8 cellular contexts compared by ENCODE assay signal in genomic region chr16:58494981-58495860, GRCh38. TPM values are rescaled to one million over a fixed set of nuclear protein-coding genes. Genes with fewer than 3 reads are reported as not detected.
A peak's percentile ranks its signal among the peaks of the same experiment; 100 is the strongest.
DNase-seq lines count a peak whose midpoint lies in the region; ATAC-seq and TF ChIP-seq lines count a peak whose summit lies in the region.

No MANE protein-coding gene starts in this region.

- H3K79me2 ChIP-seq in DND-41 (ENCODE audit: insufficient read depth, low read length) (no peaks in the 10 kb centered on the region), Loucy (ENCODE audit: insufficient read depth, low read length) (no peaks in the 10 kb centered on the region)

- intact Hi-C loops in heart right ventricle (cut with DNase I): loop anchor here in 1 of 10 donors (10.0 kb wide), 1 partner anchor 260 kb away; no protein-coding TSS in a partner anchor
- intact Hi-C loops in posterior cingulate gyrus (cut with DNase I): no loop called here
- intact Hi-C loops in prostate gland (cut with DNase I): loop anchor here (10.0 kb wide), 1 partner anchor 470 kb away; the partner anchor contains the start of gene MMP15

- 0 out of 2 replicates have a peak, but pooled peaks cover 5% of the 10 kb centered on the region for H3K4me1 ChIP-seq in DND-41 (ENCODE audit: insufficient read depth, low read length)
- H3K4me1 ChIP-seq in Loucy (ENCODE audit: insufficient read depth, low read length, poor library complexity, severe bottlenecking): no peaks in the 10 kb centered on the region
- H3K4me1 ChIP-seq in heart right ventricle: peaks cover 11 to 69% (median 30%) of the 10 kb centered on the region in 9 donors
- no peaks in the 10 kb centered on the region for H3K4me1 ChIP-seq in prostate gland (replicated peaks)

- TF ChIP-seq CTCF in DND-41 (IDR thresholded peaks at IDR 0.05; ENCODE audit: borderline replicate concordance, extremely low read depth, low read length, poor library complexity, severe bottlenecking): peak; percentile 55
- TF ChIP-seq CTCF in Loucy (conservative IDR thresholded peaks at IDR 0.05; ENCODE audit: low read length): peak; percentile 60
- 0 out of 2 replicates have a peak, but pooled peaks have one; percentile 23 for TF ChIP-seq CTCF in RWPE1 (conservative IDR thresholded peaks at IDR 0.05; ENCODE audit: low read depth)
- TF ChIP-seq CTCF in heart right ventricle (IDR thresholded peaks at IDR 0.05): peak in 8 of 9 donors; percentile 22 to 69 (median 56)
- TF ChIP-seq CTCF in prostate gland (IDR thresholded peaks at IDR 0.05): peak in 1 of 4 experiments; percentile 8

- H3K4me2 ChIP-seq in DND-41 (ENCODE audit: insufficient read depth, low read length): no peak overlapping the region
- no peak overlapping the region for H3K4me2 ChIP-seq in Loucy (ENCODE audit: low read depth, low read length, poor library complexity, severe bottlenecking)

- H4K20me1 ChIP-seq in DND-41 (ENCODE audit: insufficient read depth, low read length) (no peaks in the 10 kb centered on the region; the same call in 1 of the 2 replicates), Loucy (ENCODE audit: insufficient read depth, low read length, poor library complexity, severe bottlenecking) (no peaks in the 10 kb centered on the region)

- no peak overlapping the region for H3K4me3 ChIP-seq in DND-41 (ENCODE audit: low read depth in 1 of 2, low read length in 2 of 2)
- H3K4me3 ChIP-seq in Loucy (ENCODE audit: low read length, poor library complexity, severe bottlenecking): no peak overlapping the region
- peak overlapping the region in 7 of 10 donors; percentile 6 to 31 (median 13) for H3K4me3 ChIP-seq in heart right ventricle
- H3K4me3 ChIP-seq in prostate gland: no peak overlapping the region

- DNase-seq in DND-41 (peak; percentile 56), H4 (ENCODE audit: low spot score) (peak; percentile 97), RWPE1 (ENCODE audit: low spot score) (peak; percentile 89), amygdala (lab: John Stamatoyannopoulos, UW) (peak in 54 of 56 donors; percentile 41 to 96 (median 78)), heart right ventricle (peak; percentile 66 to 95), posterior cingulate gyrus (peak in 9 of 10 donors; percentile 70 to 96 (median 84)), prostate gland (ENCODE audit: low spot score) (no peak)

- H2AFZ ChIP-seq in DND-41 (ENCODE audit: low read depth, low read length) (no peak overlapping the region), Loucy (ENCODE audit: low read length) (no peak overlapping the region)

- H3K9ac ChIP-seq in DND-41 (ENCODE audit: low read depth, low read length) (no peak overlapping the region), Loucy (ENCODE audit: low read depth, low read length, poor library complexity, severe bottlenecking) (no peak overlapping the region)

- H3K9me3 ChIP-seq in DND-41 (ENCODE audit: insufficient read depth, low read length, severe bottlenecking): no peaks in the 10 kb centered on the region
- H3K9me3 ChIP-seq in Loucy (ENCODE audit: insufficient read depth, low read depth, low read length): no peaks in the 10 kb centered on the region
- H3K9me3 ChIP-seq in heart right ventricle: no peaks in the 10 kb centered on the region
- no peaks in the 10 kb centered on the region for H3K9me3 ChIP-seq in prostate gland

- H3K9me2 ChIP-seq in Loucy (replicated peaks; ENCODE audit: low read depth, low read length): no peaks in the 10 kb centered on the region

- H3K36me3 ChIP-seq in DND-41 (ENCODE audit: insufficient read depth, low read length) (no peaks in the 10 kb centered on the region), Loucy (ENCODE audit: insufficient read depth, low read length) (no peaks in the 10 kb centered on the region), heart right ventricle (peaks cover 0 to 44% (median 0%) of the 10 kb centered on the region in 9 donors), prostate gland (no peaks in the 10 kb centered on the region)

- H3K27me3 ChIP-seq in DND-41 (ENCODE audit: insufficient read depth, low read length, poor library complexity): no peaks in the 10 kb centered on the region
- no peaks in the 10 kb centered on the region for H3K27me3 ChIP-seq in Loucy (ENCODE audit: insufficient read depth, low read length, poor library complexity, severe bottlenecking)
- H3K27me3 ChIP-seq in heart right ventricle: peaks cover 0 to 13% (median 0%) of the 10 kb centered on the region in 7 donors
- no peaks in the 10 kb centered on the region for H3K27me3 ChIP-seq in prostate gland (replicated peaks; ENCODE audit: insufficient read depth)

- CTCF ChIA-PET in RWPE1 (lab: Yijun Ruan, JAX): interaction anchor here (1.0 to 2.8 kb wide), 2 partner anchors 159 to 261 kb away, joined by 3 to 18 read pairs; no protein-coding TSS in a partner anchor

- POLR2A ChIA-PET in RWPE1 (lab: Yijun Ruan, JAX; ENCODE audit: low non-redundant PET): interaction anchor here (0.6 kb wide), 1 partner anchor 16 kb away, joined by 4 read pairs; no protein-coding TSS in a partner anchor

- H3F3A ChIP-seq in Loucy (ENCODE audit: low read depth): no peaks in the 10 kb centered on the region

- 8 to 24% methylated on average over 21 of the region's 21 CpGs for WGBS in heart right ventricle, 2 donors
- 42% methylated on average over 20 of the region's 21 CpGs for whole genome bisulfite sequencing in prostate gland

- H3K27ac ChIP-seq in DND-41 (ENCODE audit: low read length) (no peak overlapping the region), RWPE1 (no peak overlapping the region), heart right ventricle (peak overlapping the region; percentile 66 to 86 (median 80)), prostate gland (no peak overlapping the region)

- ATAC-seq in DND-41 (ENCODE audit: insufficient read depth, low read depth) (peak; percentile 62), heart right ventricle (peak; percentile 48 to 83 (median 72))

- TF ChIP-seq POLR2A in prostate gland (IDR thresholded peaks at IDR 0.05): no peak

RNA-seq across cellular contexts. Expression of gene NDRG4, which starts 4.7 kb away (rescaled TPM):
- total RNA-seq in H4 (2014; rRNA removed; shearing (Covaris generic)): 30.0 and 31.6 TPM in 2 replicates
- total RNA-seq in heart right ventricle (100 to 1,000 TPM; 336 to 821 (median 630) TPM), prostate gland (100 to 1,000 TPM in 1 of 2 donors, 10 to 100 TPM in 1; 13.4 to 359 TPM)
- 100 to 1,000 TPM; 286 to 507 TPM for polyA plus RNA-seq in heart right ventricle

RNA-seq across cellular contexts. Expression of gene SETD6, which starts 20.1 kb away (rescaled TPM):
- 15.3 and 17.7 TPM in 2 replicates for total RNA-seq in H4 (2014; rRNA removed; shearing (Covaris generic))
- total RNA-seq in heart right ventricle: 10 to 100 TPM in 8 of 10 donors, 1 to 10 TPM in 2; 8.9 to 16.0 (median 11.8) TPM
- polyA plus RNA-seq in heart right ventricle: 10 to 100 TPM; 11.8 to 18.9 TPM
- 10 to 100 TPM; 45.4 to 55.8 TPM for total RNA-seq in prostate gland

Comparison
In these comparisons a context has a peak if more than half of its experiments do, and no peak if none do; other contexts are left out.
1. H3K27ac ChIP-seq: peak in heart right ventricle (10 of 10); none in DND-41 (single experiment), RWPE1 (single experiment) and prostate gland (0 of 2).
2. H3K4me3 ChIP-seq: peak in heart right ventricle (7 of 10); none in DND-41 (0 of 2), Loucy (single experiment) and prostate gland (0 of 2).